14 cellular contexts compared by ENCODE assay signal in the genomic region with DNA sequence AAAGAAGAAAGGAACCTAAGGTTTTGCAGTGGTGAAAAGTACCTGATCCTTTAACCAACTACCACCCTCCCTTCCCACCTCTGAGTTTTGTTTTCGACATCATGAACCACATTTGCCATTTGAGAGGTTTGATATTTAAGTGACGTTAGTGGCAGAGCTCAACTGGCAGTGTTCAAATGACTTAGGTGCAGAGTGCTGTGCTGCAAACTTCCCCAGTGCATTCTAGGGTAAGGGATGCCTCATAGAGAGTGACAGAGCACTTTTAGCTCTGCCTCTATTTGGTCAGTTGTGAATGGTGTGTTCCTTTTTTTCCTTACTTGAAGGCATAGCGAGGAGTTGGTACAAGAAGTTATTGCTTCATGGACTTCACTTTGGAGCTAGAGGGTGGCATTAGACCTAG. TPM values are rescaled to one million over a fixed set of nuclear protein-coding genes. Genes with fewer than 3 reads are reported as not detected.
DNase-seq lines count a peak whose midpoint lies in the region; ATAC-seq and TF ChIP-seq lines count a peak whose summit lies in the region.
"Had no signal": no experiment of that assay in that cellular context is flagged by ENCODE, and none has a peak within 500 bp of the region (broad histone marks: within the 10 kb centered on the region; RNA-seq: fewer than 3 reads in every experiment).

No MANE protein-coding gene starts in this region.

- ATAC-seq in lower lobe of right lung (peak; percentile 41 to 59), HG03520 (IDR thresholded peaks at IDR 0.05; ENCODE audit: unreplicated experiment) (no peak), GM21528 (IDR thresholded peaks at IDR 0.05; ENCODE audit: low FRiP score, unreplicated experiment) (no peak)

- peaks cover 17% of the 10 kb centered on the region for H3K4me1 ChIP-seq in lower lobe of right lung
- peaks cover 0 to 30% (median 12%) of the 10 kb centered on the region in 4 donors for H3K4me1 ChIP-seq in tibial artery

- no peaks in the 10 kb centered on the region for H3K27me3 ChIP-seq in lower lobe of right lung (ENCODE audit: low read depth)
- no peaks in the 10 kb centered on the region for H3K27me3 ChIP-seq in tibial artery
- H3K27me3 ChIP-seq: BLaER1, MG63 had no signal

- TF ChIP-seq CTCF in lower lobe of right lung (IDR thresholded peaks at IDR 0.05) (no peak), tibial artery (IDR thresholded peaks at IDR 0.05) (no peak)

- DNase-seq in stimulated activated CD8-positive, alpha-beta memory T cell treated with anti-CD3 and anti-CD28 coated beads, Interleukin-15, amount 100 ng/mL, for 48 hours (ENCODE audit: low read depth in 2 of 2): peak; percentile 33 to 42
- no peak for DNase-seq in stimulated activated CD8-positive, alpha-beta memory T cell treated with anti-CD3 and anti-CD28 coated beads, Interleukin-4, amount 100 ng/mL, for 48 hours
- DNase-seq in activated T-cell treated with anti-CD3 and anti-CD28 coated beads, Interleukin-2, amount 50 U/mL, for 48 hours: peak; percentile 40 to 55
- DNase-seq in lower lobe of right lung (no peak), tibial artery (no peak)
- DNase-seq: DND-41, foreskin melanocyte, MG63, NCI-H774, retina had no signal

- H3K4me3 ChIP-seq in lower lobe of right lung (no peak overlapping the region), tibial artery (no peak overlapping the region)
- H3K4me3 ChIP-seq: BLaER1, lung, MG63 had no signal

- intact Hi-C loops in lower lobe of right lung (cut with DNase I): no loop called here
- intact Hi-C loops in tibial artery (cut with DNase I; ENCODE audit: low total_unique reads): no loop called here

- H3K36me3 ChIP-seq in lower lobe of right lung (no peaks in the 10 kb centered on the region), tibial artery (no peaks in the 10 kb centered on the region)
- H3K36me3 ChIP-seq: BLaER1, MG63 had no signal

- no peak overlapping the region for H3K27ac ChIP-seq in lower lobe of right lung
- no peak overlapping the region for H3K27ac ChIP-seq in tibial artery
- H3K27ac ChIP-seq: BLaER1 had no signal

- H3K9me3 ChIP-seq in lower lobe of right lung: no peaks in the 10 kb centered on the region
- no peaks in the 10 kb centered on the region for H3K9me3 ChIP-seq in tibial artery
- H3K9me3 ChIP-seq: BLaER1, MG63 had no signal

RNA-seq across cellular contexts. Expression of gene BMAL1, which starts 9.4 kb away (rescaled TPM):
- 25.2 TPM for total RNA-seq in lower lobe of right lung

Comparison
In these comparisons a context has a peak if more than half of its experiments do, and no peak if none do; other contexts are left out.
1. DNase-seq: peak in stimulated activated CD8-positive, alpha-beta memory T cell treated with anti-CD3 and anti-CD28 coated beads, Interleukin-15, amount 100 ng/mL, for 48 hours (2 of 2) and activated T-cell treated with anti-CD3 and anti-CD28 coated beads, Interleukin-2, amount 50 U/mL, for 48 hours (2 of 2); none in stimulated activated CD8-positive, alpha-beta memory T cell treated with anti-CD3 and anti-CD28 coated beads, Interleukin-4, amount 100 ng/mL, for 48 hours (single experiment), lower lobe of right lung (single experiment) and tibial artery (0 of 2).
2. ATAC-seq: peak in lower lobe of right lung (2 of 2); none in HG03520 (single experiment) and GM21528 (single experiment).